Comparison of ENCODE assay signal across 25 cellular contexts in genomic region chr12:66726531-66726930, GRCh38. TPM values are rescaled to one million over a fixed set of nuclear protein-coding genes. Genes with fewer than 3 reads are reported as not detected.
"Had no signal": no experiment of that assay in that cellular context is flagged by ENCODE, and none has a peak within 500 bp of the region (broad histone marks: within the 10 kb centered on the region; RNA-seq: fewer than 3 reads in every experiment).

No MANE protein-coding gene starts in this region.

- H3K9me3 ChIP-seq: breast epithelium, colonic mucosa, heart left ventricle, spleen, suprapubic skin, tibial artery, upper lobe of right lung had no signal

- H3K27ac ChIP-seq: breast epithelium, colonic mucosa, dorsolateral prefrontal cortex, heart left ventricle, spleen, suprapubic skin, tibial artery, upper lobe of right lung had no signal

- H3K36me3 ChIP-seq: breast epithelium, colonic mucosa, heart left ventricle, spleen, suprapubic skin, tibial artery, upper lobe of right lung had no signal

- ATAC-seq: activated CD4-positive, alpha-beta T cell treated with anti-CD3 and anti-CD28 coated beads for 36 hours; activated naive CD4-positive, alpha-beta T cell treated with anti-CD3 and anti-CD28 coated beads, Interleukin-2, amount 50 U/mL, for 72 hours; activated T-cell treated with anti-CD3 and anti-CD28 coated beads, Interleukin-2, amount 50 U/mL, for 72 hours; esophagus mucosa; heart left ventricle; left ventricle myocardium superior; natural killer cell; T-helper 17 cell; upper lobe of right lung; WTC11 had no signal

- H3K4me1 ChIP-seq: breast epithelium, colonic mucosa, heart left ventricle, spleen, suprapubic skin, tibial artery, upper lobe of right lung had no signal

- H3K4me3 ChIP-seq: breast epithelium, colonic mucosa, dorsolateral prefrontal cortex, heart left ventricle, spleen, suprapubic skin, tibial artery, upper lobe of right lung had no signal

- DNase-seq: activated CD4-positive, alpha-beta T cell treated with anti-CD3 and anti-CD28 coated beads for 36 hours; activated CD4-positive, alpha-beta T cell treated with anti-CD3 and anti-CD28 coated beads, Interleukin-2, amount 50 U/mL, for 4 hours; activated naive CD4-positive, alpha-beta T cell; activated T-cell treated with anti-CD3 and anti-CD28 coated beads for 4 hours; activated T-cell treated with anti-CD3 and anti-CD28 coated beads, Interleukin-2, amount 50 U/mL, for 72 hours; colonic mucosa; dorsolateral prefrontal cortex; effector memory CD4-positive, alpha-beta T cell; foreskin fibroblast; heart left ventricle; left ventricle myocardium superior; midbrain; natural killer cell; right cardiac atrium; spleen; stimulated activated naive CD4-positive, alpha-beta T cell; T-helper 17 cell; tibial artery; upper lobe of right lung had no signal

- H3K27me3 ChIP-seq: breast epithelium, colonic mucosa, dorsolateral prefrontal cortex, heart left ventricle, spleen, suprapubic skin, tibial artery, upper lobe of right lung had no signal

RNA-seq across cellular contexts. Expression of gene GRIP1, which starts 47.7 kb away (rescaled TPM):
- total RNA-seq: pulmonary artery endothelial cell had no signal
